ENCODE assay signal across 9 cellular contexts in the genomic region with DNA sequence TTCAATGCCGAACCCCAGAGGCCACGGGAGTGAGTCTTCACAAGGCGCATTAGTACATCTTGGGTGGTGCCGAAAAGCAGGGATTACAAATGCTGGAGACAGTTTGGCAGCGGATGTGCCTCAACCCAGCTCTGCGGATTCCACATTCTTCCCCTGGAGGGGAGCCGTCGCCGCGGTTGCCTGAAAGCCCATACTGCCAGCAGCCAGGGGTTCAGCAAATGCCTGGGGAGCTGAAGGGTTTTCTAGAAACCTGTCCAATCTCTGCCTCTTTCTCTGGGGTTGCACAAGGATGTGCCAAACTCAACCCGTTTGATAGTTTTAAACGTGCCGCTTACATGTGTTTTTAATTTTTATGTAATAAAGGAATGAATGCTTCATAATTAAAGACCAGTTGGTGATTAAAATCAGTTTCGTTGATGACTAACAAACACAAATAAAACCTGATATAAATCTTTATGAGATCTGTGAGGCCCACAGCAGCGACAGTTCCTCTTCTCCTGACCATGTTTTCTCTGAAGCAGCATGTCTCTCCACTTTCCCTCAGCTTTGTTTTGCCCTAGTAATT.
DNase-seq lines count a peak whose midpoint lies in the region; ATAC-seq lines count a peak whose summit lies in the region.
"Had no signal": no experiment of that assay in that cellular context is flagged by ENCODE, and none has a peak within 500 bp of the region (broad histone marks: within the 10 kb centered on the region; RNA-seq: fewer than 3 reads in every experiment).

No MANE protein-coding gene starts in this region.

- peaks cover 6% of the 10 kb centered on the region for H3K36me3 ChIP-seq in skeletal muscle satellite cell (ENCODE audit: insufficient read depth, low read length)

- H3K4me3 ChIP-seq in skeletal muscle satellite cell (ENCODE audit: low read length), result peak overlapping the region; percentile 59

- no peak for ATAC-seq in activated naive CD4-positive, alpha-beta T cell treated with anti-CD3 and anti-CD28 coated beads, Interleukin-2, amount 50 U/mL, for 72 hours

- peaks cover 22% of the 10 kb centered on the region for H3K36me3 Mint-ChIP-seq in activated T-helper 2 cell treated with anti-CD3 and anti-CD28 coated beads, Interferon-gamma antibody, Interleukin-2, Interleukin-4, amounts not matched to agents 10 μg/mL and 5 μg/mL and 100 μg/mL, durations not matched to agents 14 hours and 24 hours and 36 hours (ENCODE audit: low read depth)
- H3K36me3 Mint-ChIP-seq in activated naive CD4-positive, alpha-beta T cell treated with anti-CD3 and anti-CD28 coated beads, Interleukin-2, amount 50 U/mL, for 72 hours, result peaks cover 12 to 13% of the 10 kb centered on the region in 2 donors

- intact Hi-C loops in activated T-helper 2 cell treated with anti-CD3 and anti-CD28 coated beads, Interferon-gamma antibody, Interleukin-2, Interleukin-4, amounts not matched to agents 10 μg/mL and 5 μg/mL and 100 μg/mL, durations not matched to agents 14 hours and 24 hours and 36 hours (cut with micrococcal nuclease), result no loop called here

- H3K9ac ChIP-seq in skeletal muscle satellite cell (ENCODE audit: low read depth, low read length), result peak overlapping the region; percentile 91

- DNase-seq in HCEC 1CT (peak; percentile 87), amniotic epithelial cell (ENCODE audit: low read depth) (peak; percentile 76), hepatic stellate cell (ENCODE audit: low spot score) (peak; percentile 37), DMS53 treated with DMSO at 0.1 percent for 48 hours (lab: John Stamatoyannopoulos, UW; ENCODE audit: unreplicated experiment) (no peak), NCI-H2081 treated with DMSO at 0.1 percent for 48 hours (lab: John Stamatoyannopoulos, UW) (no peak)
- no peak for DNase-seq in activated T-helper 2 cell treated with anti-CD3 and anti-CD28 coated beads, Interferon-gamma antibody, Interleukin-2, Interleukin-4, amounts not matched to agents 10 μg/mL and 5 μg/mL and 100 μg/mL, durations not matched to agents 14 hours and 24 hours and 36 hours (ENCODE audit: low spot score)
- DNase-seq in activated naive CD4-positive, alpha-beta T cell treated with anti-CD3 and anti-CD28 coated beads, Interleukin-2, amount 50 U/mL, for 72 hours (ENCODE audit: low spot score in 2 of 2), result no peak

- peaks cover 6% of the 10 kb centered on the region for H3K4me1 Mint-ChIP-seq in activated T-helper 2 cell treated with anti-CD3 and anti-CD28 coated beads, Interferon-gamma antibody, Interleukin-2, Interleukin-4, amounts not matched to agents 10 μg/mL and 5 μg/mL and 100 μg/mL, durations not matched to agents 14 hours and 24 hours and 36 hours (ENCODE audit: low read depth)

- no peak overlapping the region for H3K27ac Mint-ChIP-seq in activated T-helper 2 cell treated with anti-CD3 and anti-CD28 coated beads, Interferon-gamma antibody, Interleukin-2, Interleukin-4, amounts not matched to agents 10 μg/mL and 5 μg/mL and 100 μg/mL, durations not matched to agents 14 hours and 24 hours and 36 hours
- H3K27ac Mint-ChIP-seq in activated naive CD4-positive, alpha-beta T cell treated with anti-CD3 and anti-CD28 coated beads, Interleukin-2, amount 50 U/mL, for 72 hours, result no peak overlapping the region
- H3K27ac Mint-ChIP-seq: dendritic cell treated with granulocyte-macrophage colony-stimulating factor and Interleukin-4, amounts not matched to agents 40 ng/mL and 50 ng/mL, for 4 days had no signal

- H3K4me1 ChIP-seq in skeletal muscle satellite cell (ENCODE audit: control insufficient read depth, insufficient read depth, low read length), result peaks cover 52% of the 10 kb centered on the region

- H3K27me3 Mint-ChIP-seq in activated T-helper 2 cell treated with anti-CD3 and anti-CD28 coated beads, Interferon-gamma antibody, Interleukin-2, Interleukin-4, amounts not matched to agents 10 μg/mL and 5 μg/mL and 100 μg/mL, durations not matched to agents 14 hours and 24 hours and 36 hours (ENCODE audit: low read depth), result peaks cover 3% of the 10 kb centered on the region

- no peaks in the 10 kb centered on the region for H3K27me3 ChIP-seq in skeletal muscle satellite cell (ENCODE audit: control insufficient read depth, insufficient read depth, low read length)

- H3K9me3 Mint-ChIP-seq in activated T-helper 2 cell treated with anti-CD3 and anti-CD28 coated beads, Interferon-gamma antibody, Interleukin-2, Interleukin-4, amounts not matched to agents 10 μg/mL and 5 μg/mL and 100 μg/mL, durations not matched to agents 14 hours and 24 hours and 36 hours, result peaks cover 16% of the 10 kb centered on the region
- H3K9me3 Mint-ChIP-seq in activated naive CD4-positive, alpha-beta T cell treated with anti-CD3 and anti-CD28 coated beads, Interleukin-2, amount 50 U/mL, for 72 hours, result peaks cover 6 to 10% of the 10 kb centered on the region in 2 donors
- H3K9me3 Mint-ChIP-seq: dendritic cell treated with granulocyte-macrophage colony-stimulating factor and Interleukin-4, amounts not matched to agents 40 ng/mL and 50 ng/mL, for 4 days had no signal

- no peak overlapping the region for H3K4me3 Mint-ChIP-seq in activated T-helper 2 cell treated with anti-CD3 and anti-CD28 coated beads, Interferon-gamma antibody, Interleukin-2, Interleukin-4, amounts not matched to agents 10 μg/mL and 5 μg/mL and 100 μg/mL, durations not matched to agents 14 hours and 24 hours and 36 hours (ENCODE audit: low read depth)
- H3K4me3 Mint-ChIP-seq: dendritic cell treated with granulocyte-macrophage colony-stimulating factor and Interleukin-4, amounts not matched to agents 40 ng/mL and 50 ng/mL, for 4 days had no signal

- H3K4me2 ChIP-seq in skeletal muscle satellite cell (ENCODE audit: low read length), result peak overlapping the region; percentile 80

- peaks cover 4% of the 10 kb centered on the region for H3K9me3 ChIP-seq in skeletal muscle satellite cell (replicated peaks; ENCODE audit: low read length)

Comparison
In these comparisons a context has a peak if more than half of its experiments do, and no peak if none do; other contexts are left out.
1. DNase-seq: peak in HCEC 1CT (single experiment), amniotic epithelial cell (single experiment) and hepatic stellate cell (single experiment); none in DMS53 treated with DMSO at 0.1 percent for 48 hours (single experiment), NCI-H2081 treated with DMSO at 0.1 percent for 48 hours (single experiment), activated T-helper 2 cell treated with anti-CD3 and anti-CD28 coated beads, Interferon-gamma antibody, Interleukin-2, Interleukin-4, amounts not matched to agents 10 μg/mL and 5 μg/mL and 100 μg/mL, durations not matched to agents 14 hours and 24 hours and 36 hours (single experiment) and activated naive CD4-positive, alpha-beta T cell treated with anti-CD3 and anti-CD28 coated beads, Interleukin-2, amount 50 U/mL, for 72 hours (0 of 2).